Comparison of ENCODE assay signal across 21 cellular contexts in genomic region chr15:57606816-57607215, GRCh38. TPM values are rescaled to one million over a fixed set of nuclear protein-coding genes. Genes with fewer than 3 reads are reported as not detected.
DNase-seq lines count a peak whose midpoint lies in the region; ATAC-seq, FAIRE-seq and TF ChIP-seq lines count a peak whose summit lies in the region.
"Had no signal": no experiment of that assay in that cellular context is flagged by ENCODE, and none has a peak within 500 bp of the region (broad histone marks: within the 10 kb centered on the region; RNA-seq: fewer than 3 reads in every experiment).

No MANE protein-coding gene starts in this region.

- H3K79me2 ChIP-seq in HCT116 (ENCODE audit: insufficient read depth, low read length): no peaks in the 10 kb centered on the region
- H3K79me2 ChIP-seq: parathyroid adenoma had no signal

- peak overlapping the region; percentile 44 for H3K27ac ChIP-seq in HCT116 (ENCODE audit: low read depth, low read length)
- peak overlapping the region; percentile 31 to 90 (median 78) for H3K27ac ChIP-seq in adrenal gland
- H3K27ac ChIP-seq in right atrium auricular region: peak overlapping the region; percentile 91 to 93
- H3K27ac ChIP-seq in small intestine (ENCODE audit: low read depth in 1 of 2, low read length in 1 of 2): peak overlapping the region; percentile 74 to 92
- H3K27ac ChIP-seq: parathyroid adenoma, right lobe of liver, suprapubic skin had no signal

- H3K4me1 ChIP-seq in HCT116 (ENCODE audit: control insufficient read depth in 1 of 2, insufficient read depth in 2 of 2, low read length in 2 of 2) (peaks cover 34 to 59% of the 10 kb centered on the region in 2 experiments), adrenal gland (replicated peaks in 1 of 2) (peaks cover 48 to 82% of the 10 kb centered on the region in 2 donors), right atrium auricular region (peaks cover 0 to 50% of the 10 kb centered on the region in 2 donors), small intestine (ENCODE audit: control insufficient read depth in 2 of 2, insufficient read depth in 1 of 2, low read depth in 1 of 2, low read length in 1 of 2) (peaks cover 5 to 16% of the 10 kb centered on the region in 2 donors)
- H3K4me1 ChIP-seq: parathyroid adenoma, right lobe of liver had no signal

- POLR2A ChIA-PET in HCT116 (lab: Charles Lee): no interaction called here

- CTCF ChIA-PET in HCT116 (lab: Charles Lee): no interaction called here

- no peak for DNase-seq in HCT116 (ENCODE audit: low read depth, low spot score)
- DNase-seq in adrenal gland: no peak
- DNase-seq in right atrium auricular region (ENCODE audit: low spot score): no peak
- no peak for DNase-seq in small intestine
- no peak for DNase-seq in activated CD4-positive, alpha-beta T cell treated with anti-CD3 and anti-CD28 coated beads for 1 hour
- no peak for DNase-seq in ecto neural progenitor cell (ENCODE audit: low spot score)
- DNase-seq: activated CD4-positive, alpha-beta memory T cell treated with anti-CD3 and anti-CD28 coated beads for 36 hours; activated gamma-delta T cell; CD4-positive, CD25-positive, alpha-beta regulatory T cell; DMS 273 treated with DMSO at 0.1 percent for 48 hours; IMR-90; NCI-H1105 treated with DMSO at 0.1 percent for 48 hours; right lobe of liver had no signal

- H3K4me3 ChIP-seq in HCT116 (replicated peaks in 1 of 2; ENCODE audit: low read depth in 1 of 2, low read length in 2 of 2): 0 out of 4 replicates have a peak overlapping the region, but pooled peaks of 1 of the 2 experiments have one; percentile 15
- no peak overlapping the region for H3K4me3 ChIP-seq in adrenal gland
- H3K4me3 ChIP-seq in right atrium auricular region: no peak overlapping the region
- no peak overlapping the region for H3K4me3 ChIP-seq in small intestine (ENCODE audit: low read depth in 1 of 2, low read length in 2 of 2)
- H3K4me3 ChIP-seq: right lobe of liver, suprapubic skin had no signal

- H2AFZ ChIP-seq in HCT116 (ENCODE audit: low read depth, low read length, poor library complexity, severe bottlenecking): no peak overlapping the region
- H2AFZ ChIP-seq: parathyroid adenoma had no signal

- ATAC-seq in HCT116 (no peak), HG03469 (IDR thresholded peaks at IDR 0.05; ENCODE audit: unreplicated experiment) (no peak), HG02885 (IDR thresholded peaks at IDR 0.05; ENCODE audit: poor library complexity, unreplicated experiment) (no peak)
- ATAC-seq: SK-N-SH treated with all-trans-retinoic acid at 6 μM for 48 hours had no signal

- H3K36me3 ChIP-seq in HCT116 (ENCODE audit: control insufficient read depth in 1 of 2, insufficient read depth in 2 of 2, low read length in 2 of 2) (no peaks in the 10 kb centered on the region), adrenal gland (replicated peaks in 1 of 2) (no peaks in the 10 kb centered on the region), right atrium auricular region (peaks cover 45% of the 10 kb centered on the region), small intestine (ENCODE audit: control insufficient read depth in 2 of 2, insufficient read depth in 2 of 2, low read length in 2 of 2) (peaks cover 0 to 5% of the 10 kb centered on the region in 2 donors)
- H3K36me3 ChIP-seq: right lobe of liver, suprapubic skin had no signal

- BruUV-seq in HCT116 (replicated peaks; lab: Mats Ljungman, UMichigan): no TSS peak

- intact Hi-C loops in HCT116 (cut with micrococcal nuclease): no loop called here
- intact Hi-C loops in adrenal gland (cut with DNase I): no loop called here

- TF ChIP-seq POLR2A in HCT116 (IDR thresholded peaks at IDR 0.05; ENCODE audit: borderline replicate concordance, extremely low read depth, insufficient read depth, insufficient read length) (no peak), adrenal gland (IDR thresholded peaks at IDR 0.05) (no peak)

- WGBS in adrenal gland, 4 donors: 89 to 100% (median 94%) methylated on average over 1 of the region's 1 CpG
- WGBS in small intestine, 3 donors: 70 to 88% (median 86%) methylated on average over 1 of the region's 1 CpG

- peak overlapping the region; percentile 71 for H3K4me2 ChIP-seq in HCT116 (ENCODE audit: low read length)

- RAD21 ChIA-PET in HCT116 (lab: Charles Lee; ENCODE audit: low non-redundant PET in 1 of 2, low total read pairs in 2 of 2, uncharacterized antibody in 2 of 2, unreplicated experiment in 2 of 2): interaction anchor here in 1 of 2 experiments (0.5 kb wide), 1 partner anchor 18 kb away, joined by 3 read pairs; no protein-coding TSS in a partner anchor

- no peaks in the 10 kb centered on the region for H3K9me3 ChIP-seq in HCT116 (ENCODE audit: control insufficient read depth in 1 of 2, insufficient read depth in 1 of 2, low read depth in 1 of 2, low read length in 2 of 2)
- H3K9me3 ChIP-seq in adrenal gland (replicated peaks in 1 of 3): no peaks in the 10 kb centered on the region
- no peaks in the 10 kb centered on the region for H3K9me3 ChIP-seq in right atrium auricular region
- no peaks in the 10 kb centered on the region for H3K9me3 ChIP-seq in small intestine (ENCODE audit: control insufficient read depth, low read depth)
- H3K9me3 ChIP-seq: right lobe of liver, suprapubic skin had no signal

- no peak for FAIRE-seq in small intestine (lab: Jason Lieb, UNC)
- FAIRE-seq: G401.6, islet of Langerhans had no signal

- no peak for TF ChIP-seq RAD21 in HCT116 (IDR thresholded peaks at IDR 0.05; ENCODE audit: low read depth)

- TF ChIP-seq CTCF in HCT116 (IDR thresholded peaks at IDR 0.05 in 2 of 3, conservative IDR thresholded peaks at IDR 0.05 in 1 of 3; ENCODE audit: borderline replicate concordance in 1 of 3, insufficient read depth in 1 of 3, low read depth in 2 of 3, low read length in 2 of 3) (no peak), adrenal gland (IDR thresholded peaks at IDR 0.05) (no peak), right atrium auricular region (IDR thresholded peaks at IDR 0.05) (no peak)

- no peaks in the 10 kb centered on the region for H3K9me2 ChIP-seq in HCT116 (ENCODE audit: insufficient read depth)

- H3K9ac ChIP-seq in HCT116 (ENCODE audit: low read length): peak overlapping the region; percentile 46
- H3K9ac ChIP-seq: parathyroid adenoma had no signal

- no peaks in the 10 kb centered on the region for H3K27me3 ChIP-seq in HCT116 (ENCODE audit: insufficient read depth, low read length)
- H3K27me3 ChIP-seq in adrenal gland: no peaks in the 10 kb centered on the region
- H3K27me3 ChIP-seq in right atrium auricular region: no peaks in the 10 kb centered on the region
- no peaks in the 10 kb centered on the region for H3K27me3 ChIP-seq in small intestine (ENCODE audit: control insufficient read depth in 2 of 2, insufficient read depth in 2 of 2, low read length in 2 of 2)
- H3K27me3 ChIP-seq: right lobe of liver, suprapubic skin had no signal

- H4K20me1 ChIP-seq in HCT116 (ENCODE audit: insufficient read depth): no peaks in the 10 kb centered on the region

TF ChIP-seq in HCT116, 20 proteins besides CTCF, POLR2A, EP300 and RAD21:
- TF ChIP-seq ZBTB33 (IDR thresholded peaks at IDR 0.05; ENCODE audit: extremely low read depth, insufficient replicate concordance, low read length): no peak
- TF ChIP-seq EZH2 (IDR thresholded peaks at IDR 0.05): no peak
- no peak for TF ChIP-seq ZNF274 (IDR thresholded peaks at IDR 0.05; ENCODE audit: low read depth, low read length)
TF ChIP-seq in HCT116: peak in this region for 0.

RNA-seq across cellular contexts. Expression of gene MYZAP, which starts 15.1 kb away (rescaled TPM):
- 5.8 TPM for total RNA-seq in HCT116 (2021; ENCODE audit: unreplicated experiment)
- polyA plus RNA-seq in HCT116 (2012): 3.9 and 4.8 TPM in 2 replicates
- 100 to 1,000 TPM in 2 of 8 donors, 10 to 100 TPM in 6; 46.2 to 176 (median 76.5) TPM for total RNA-seq in adrenal gland
- polyA plus RNA-seq in adrenal gland: 100 to 1,000 TPM in 1 of 3 donors, 10 to 100 TPM in 2; 21.4 to 125 (median 24.8) TPM
- 100 to 1,000 TPM; 305 to 491 TPM for total RNA-seq in right atrium auricular region
- 10 to 100 TPM; 12.8 to 38.6 (median 31.8) TPM for polyA plus RNA-seq in small intestine
- total RNA-seq: IMR-90, NCI-H460 had no signal
- polyA plus RNA-seq: IMR-90 had no signal
